In the genomic region with DNA sequence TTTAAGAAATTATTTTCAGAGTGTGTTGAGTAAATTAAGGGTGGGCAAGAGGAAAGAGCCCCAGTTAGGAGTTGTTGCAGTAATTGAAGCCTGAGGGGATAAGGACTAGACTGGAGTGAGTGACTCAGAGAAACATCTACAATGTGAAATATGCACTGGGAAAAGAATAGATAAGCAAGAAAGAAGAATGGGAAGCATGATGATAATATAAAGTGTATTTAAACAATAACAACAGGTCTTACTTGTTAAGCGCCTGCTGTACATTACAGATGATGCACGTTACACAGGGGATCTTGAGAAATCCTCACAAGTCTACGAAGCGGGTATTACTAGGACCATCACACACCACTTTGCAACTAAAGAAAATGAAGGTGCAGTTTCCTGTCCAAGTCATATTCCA, we compare ENCODE assay signal across 1 cellular context.
TF ChIP-seq lines count a peak whose summit lies in the region.

No MANE protein-coding gene starts in this region.

TF ChIP-seq in A549, 52 proteins besides CTCF, POLR2A, EP300 and RAD21:
- no peak for TF ChIP-seq MAFK (IDR thresholded peaks at IDR 0.05; ENCODE audit: partially characterized antibody)
- no peak for TF ChIP-seq CHD2 (IDR thresholded peaks at IDR 0.05; ENCODE audit: low read length, partially characterized antibody)
- no peak for TF ChIP-seq ZNF302 (CRISPR knock-in tag; IDR thresholded peaks at IDR 0.05)
- TF ChIP-seq NPAS2 (CRISPR knock-in tag; IDR thresholded peaks at IDR 0.05; ENCODE audit: borderline replicate concordance), result no peak
- TF ChIP-seq RNF2 (IDR thresholded peaks at IDR 0.05; ENCODE audit: borderline replicate concordance, low read depth), result no peak
- no peak for TF ChIP-seq HOXA7 (CRISPR knock-in tag; IDR thresholded peaks at IDR 0.05)
- TF ChIP-seq, protein P1, sequence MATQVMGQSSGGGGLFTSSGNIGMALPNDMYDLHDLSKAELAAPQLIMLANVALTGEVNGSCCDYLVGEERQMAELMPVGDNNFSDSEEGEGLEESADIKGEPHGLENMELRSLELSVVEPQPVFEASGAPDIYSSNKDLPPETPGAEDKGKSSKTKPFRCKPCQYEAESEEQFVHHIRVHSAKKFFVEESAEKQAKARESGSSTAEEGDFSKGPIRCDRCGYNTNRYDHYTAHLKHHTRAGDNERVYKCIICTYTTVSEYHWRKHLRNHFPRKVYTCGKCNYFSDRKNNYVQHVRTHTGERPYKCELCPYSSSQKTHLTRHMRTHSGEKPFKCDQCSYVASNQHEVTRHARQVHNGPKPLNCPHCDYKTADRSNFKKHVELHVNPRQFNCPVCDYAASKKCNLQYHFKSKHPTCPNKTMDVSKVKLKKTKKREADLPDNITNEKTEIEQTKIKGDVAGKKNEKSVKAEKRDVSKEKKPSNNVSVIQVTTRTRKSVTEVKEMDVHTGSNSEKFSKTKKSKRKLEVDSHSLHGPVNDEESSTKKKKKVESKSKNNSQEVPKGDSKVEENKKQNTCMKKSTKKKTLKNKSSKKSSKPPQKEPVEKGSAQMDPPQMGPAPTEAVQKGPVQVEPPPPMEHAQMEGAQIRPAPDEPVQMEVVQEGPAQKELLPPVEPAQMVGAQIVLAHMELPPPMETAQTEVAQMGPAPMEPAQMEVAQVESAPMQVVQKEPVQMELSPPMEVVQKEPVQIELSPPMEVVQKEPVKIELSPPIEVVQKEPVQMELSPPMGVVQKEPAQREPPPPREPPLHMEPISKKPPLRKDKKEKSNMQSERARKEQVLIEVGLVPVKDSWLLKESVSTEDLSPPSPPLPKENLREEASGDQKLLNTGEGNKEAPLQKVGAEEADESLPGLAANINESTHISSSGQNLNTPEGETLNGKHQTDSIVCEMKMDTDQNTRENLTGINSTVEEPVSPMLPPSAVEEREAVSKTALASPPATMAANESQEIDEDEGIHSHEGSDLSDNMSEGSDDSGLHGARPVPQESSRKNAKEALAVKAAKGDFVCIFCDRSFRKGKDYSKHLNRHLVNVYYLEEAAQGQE (IDR thresholded peaks at IDR 0.05), result no peak
- TF ChIP-seq HOXB13 (CRISPR knock-in tag; IDR thresholded peaks at IDR 0.05; ENCODE audit: low read depth), result no peak
- no peak for TF ChIP-seq HOXB5 (CRISPR knock-in tag; IDR thresholded peaks at IDR 0.05)
- no peak for TF ChIP-seq GATA3 (IDR thresholded peaks at IDR 0.05; ENCODE audit: borderline replicate concordance)
- TF ChIP-seq, protein P2, sequence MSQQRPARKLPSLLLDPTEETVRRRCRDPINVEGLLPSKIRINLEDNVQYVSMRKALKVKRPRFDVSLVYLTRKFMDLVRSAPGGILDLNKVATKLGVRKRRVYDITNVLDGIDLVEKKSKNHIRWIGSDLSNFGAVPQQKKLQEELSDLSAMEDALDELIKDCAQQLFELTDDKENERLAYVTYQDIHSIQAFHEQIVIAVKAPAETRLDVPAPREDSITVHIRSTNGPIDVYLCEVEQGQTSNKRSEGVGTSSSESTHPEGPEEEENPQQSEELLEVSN (IDR thresholded peaks at IDR 0.05; ENCODE audit: borderline replicate concordance, low read depth), result no peak
- TF ChIP-seq, protein P3, sequence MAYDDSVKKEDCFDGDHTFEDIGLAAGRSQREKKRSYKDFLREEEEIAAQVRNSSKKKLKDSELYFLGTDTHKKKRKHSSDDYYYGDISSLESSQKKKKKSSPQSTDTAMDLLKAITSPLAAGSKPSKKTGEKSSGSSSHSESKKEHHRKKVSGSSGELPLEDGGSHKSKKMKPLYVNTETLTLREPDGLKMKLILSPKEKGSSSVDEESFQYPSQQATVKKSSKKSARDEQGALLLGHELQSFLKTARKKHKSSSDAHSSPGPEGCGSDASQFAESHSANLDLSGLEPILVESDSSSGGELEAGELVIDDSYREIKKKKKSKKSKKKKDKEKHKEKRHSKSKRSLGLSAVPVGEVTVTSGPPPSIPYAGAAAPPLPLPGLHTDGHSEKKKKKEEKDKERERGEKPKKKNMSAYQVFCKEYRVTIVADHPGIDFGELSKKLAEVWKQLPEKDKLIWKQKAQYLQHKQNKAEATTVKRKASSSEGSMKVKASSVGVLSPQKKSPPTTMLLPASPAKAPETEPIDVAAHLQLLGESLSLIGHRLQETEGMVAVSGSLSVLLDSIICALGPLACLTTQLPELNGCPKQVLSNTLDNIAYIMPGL (CRISPR knock-in tag; IDR thresholded peaks at IDR 0.05; ENCODE audit: borderline replicate concordance), result no peak
- no peak for TF ChIP-seq RFX5 (IDR thresholded peaks at IDR 0.05)
- no peak for TF ChIP-seq FOSB (CRISPR knock-in tag; IDR thresholded peaks at IDR 0.05)
- no peak for TF ChIP-seq ZFP36 (IDR thresholded peaks at IDR 0.05; ENCODE audit: borderline replicate concordance, partially characterized antibody)
- TF ChIP-seq RARB (CRISPR knock-in tag; IDR thresholded peaks at IDR 0.05), result no peak
- TF ChIP-seq, protein P4, sequence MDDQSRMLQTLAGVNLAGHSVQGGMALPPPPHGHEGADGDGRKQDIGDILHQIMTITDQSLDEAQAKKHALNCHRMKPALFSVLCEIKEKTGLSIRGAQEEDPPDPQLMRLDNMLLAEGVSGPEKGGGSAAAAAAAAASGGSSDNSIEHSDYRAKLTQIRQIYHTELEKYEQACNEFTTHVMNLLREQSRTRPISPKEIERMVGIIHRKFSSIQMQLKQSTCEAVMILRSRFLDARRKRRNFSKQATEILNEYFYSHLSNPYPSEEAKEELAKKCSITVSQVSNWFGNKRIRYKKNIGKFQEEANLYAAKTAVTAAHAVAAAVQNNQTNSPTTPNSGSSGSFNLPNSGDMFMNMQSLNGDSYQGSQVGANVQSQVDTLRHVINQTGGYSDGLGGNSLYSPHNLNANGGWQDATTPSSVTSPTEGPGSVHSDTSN (IDR thresholded peaks at IDR 0.05), result no peak
- TF ChIP-seq NFE2L2 (conservative IDR thresholded peaks at IDR 0.05; ENCODE audit: low read length), result no peak
- TF ChIP-seq EHF (CRISPR knock-in tag; IDR thresholded peaks at IDR 0.05), result no peak
